Comparison of ENCODE assay signal across 1 cellular context in the genomic region with DNA sequence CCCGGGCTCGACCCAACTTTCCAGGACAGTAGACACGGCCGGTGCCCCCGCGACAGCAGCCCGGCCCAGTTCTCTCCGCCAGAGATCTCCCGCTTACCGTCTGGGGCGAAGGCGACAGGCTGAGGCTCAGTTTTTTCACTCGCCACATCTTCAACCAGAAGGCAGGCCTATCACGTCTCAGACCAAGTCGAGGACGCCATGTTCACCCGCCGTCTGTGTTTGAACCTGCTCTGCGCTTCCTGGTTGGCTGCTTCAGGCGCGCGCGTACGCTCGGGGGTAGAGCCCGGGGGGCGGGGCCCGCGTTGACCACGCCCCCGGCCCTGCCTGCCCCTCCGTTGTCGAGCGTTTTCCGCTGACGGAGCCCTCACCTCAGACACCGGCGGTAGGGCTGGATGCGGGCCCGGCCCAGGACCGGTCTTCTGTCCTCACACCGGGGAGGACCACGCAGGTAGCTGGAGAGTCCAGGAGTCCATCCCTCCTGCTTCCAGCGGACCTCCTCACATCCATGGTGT.
A peak's percentile ranks its signal among the peaks of the same experiment; 100 is the strongest.
TF ChIP-seq lines count a peak whose summit lies in the region.

A gene with protein sequence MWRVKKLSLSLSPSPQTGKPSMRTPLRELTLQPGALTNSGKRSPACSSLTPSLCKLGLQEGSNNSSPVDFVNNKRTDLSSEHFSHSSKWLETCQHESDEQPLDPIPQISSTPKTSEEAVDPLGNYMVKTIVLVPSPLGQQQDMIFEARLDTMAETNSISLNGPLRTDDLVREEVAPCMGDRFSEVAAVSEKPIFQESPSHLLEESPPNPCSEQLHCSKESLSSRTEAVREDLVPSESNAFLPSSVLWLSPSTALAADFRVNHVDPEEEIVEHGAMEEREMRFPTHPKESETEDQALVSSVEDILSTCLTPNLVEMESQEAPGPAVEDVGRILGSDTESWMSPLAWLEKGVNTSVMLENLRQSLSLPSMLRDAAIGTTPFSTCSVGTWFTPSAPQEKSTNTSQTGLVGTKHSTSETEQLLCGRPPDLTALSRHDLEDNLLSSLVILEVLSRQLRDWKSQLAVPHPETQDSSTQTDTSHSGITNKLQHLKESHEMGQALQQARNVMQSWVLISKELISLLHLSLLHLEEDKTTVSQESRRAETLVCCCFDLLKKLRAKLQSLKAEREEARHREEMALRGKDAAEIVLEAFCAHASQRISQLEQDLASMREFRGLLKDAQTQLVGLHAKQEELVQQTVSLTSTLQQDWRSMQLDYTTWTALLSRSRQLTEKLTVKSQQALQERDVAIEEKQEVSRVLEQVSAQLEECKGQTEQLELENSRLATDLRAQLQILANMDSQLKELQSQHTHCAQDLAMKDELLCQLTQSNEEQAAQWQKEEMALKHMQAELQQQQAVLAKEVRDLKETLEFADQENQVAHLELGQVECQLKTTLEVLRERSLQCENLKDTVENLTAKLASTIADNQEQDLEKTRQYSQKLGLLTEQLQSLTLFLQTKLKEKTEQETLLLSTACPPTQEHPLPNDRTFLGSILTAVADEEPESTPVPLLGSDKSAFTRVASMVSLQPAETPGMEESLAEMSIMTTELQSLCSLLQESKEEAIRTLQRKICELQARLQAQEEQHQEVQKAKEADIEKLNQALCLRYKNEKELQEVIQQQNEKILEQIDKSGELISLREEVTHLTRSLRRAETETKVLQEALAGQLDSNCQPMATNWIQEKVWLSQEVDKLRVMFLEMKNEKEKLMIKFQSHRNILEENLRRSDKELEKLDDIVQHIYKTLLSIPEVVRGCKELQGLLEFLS (minus strand): TSS at position 227 of the 512 bp plus-strand sequence. CDS start 79 bp downstream, at position 148.

TF ChIP-seq in HepG2, 621 proteins besides CTCF, POLR2A, EP300 and RAD21 (continued from another document and continues in another):
- TF ChIP-seq, protein P1, sequence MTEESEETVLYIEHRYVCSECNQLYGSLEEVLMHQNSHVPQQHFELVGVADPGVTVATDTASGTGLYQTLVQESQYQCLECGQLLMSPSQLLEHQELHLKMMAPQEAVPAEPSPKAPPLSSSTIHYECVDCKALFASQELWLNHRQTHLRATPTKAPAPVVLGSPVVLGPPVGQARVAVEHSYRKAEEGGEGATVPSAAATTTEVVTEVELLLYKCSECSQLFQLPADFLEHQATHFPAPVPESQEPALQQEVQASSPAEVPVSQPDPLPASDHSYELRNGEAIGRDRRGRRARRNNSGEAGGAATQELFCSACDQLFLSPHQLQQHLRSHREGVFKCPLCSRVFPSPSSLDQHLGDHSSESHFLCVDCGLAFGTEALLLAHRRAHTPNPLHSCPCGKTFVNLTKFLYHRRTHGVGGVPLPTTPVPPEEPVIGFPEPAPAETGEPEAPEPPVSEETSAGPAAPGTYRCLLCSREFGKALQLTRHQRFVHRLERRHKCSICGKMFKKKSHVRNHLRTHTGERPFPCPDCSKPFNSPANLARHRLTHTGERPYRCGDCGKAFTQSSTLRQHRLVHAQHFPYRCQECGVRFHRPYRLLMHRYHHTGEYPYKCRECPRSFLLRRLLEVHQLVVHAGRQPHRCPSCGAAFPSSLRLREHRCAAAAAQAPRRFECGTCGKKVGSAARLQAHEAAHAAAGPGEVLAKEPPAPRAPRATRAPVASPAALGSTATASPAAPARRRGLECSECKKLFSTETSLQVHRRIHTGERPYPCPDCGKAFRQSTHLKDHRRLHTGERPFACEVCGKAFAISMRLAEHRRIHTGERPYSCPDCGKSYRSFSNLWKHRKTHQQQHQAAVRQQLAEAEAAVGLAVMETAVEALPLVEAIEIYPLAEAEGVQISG (CRISPR knock-in tag; IDR thresholded peaks at IDR 0.05), result no peak; the same call in 1 of the 2 replicates
- TF ChIP-seq ZNF777 (CRISPR knock-in tag; IDR thresholded peaks at IDR 0.05) (peak; percentile 80), SPEN (CRISPR knock-in tag; IDR thresholded peaks at IDR 0.05; ENCODE audit: low read depth) (peak; percentile 63; the same call in 1 of the 2 replicates), ZNF326 (CRISPR knock-in tag; IDR thresholded peaks at IDR 0.05; ENCODE audit: borderline replicate concordance) (no peak), NONO (IDR thresholded peaks at IDR 0.05) (no peak), NONO (CRISPR knock-in tag; conservative IDR thresholded peaks at IDR 0.05) (peak; percentile 55; the same call in 1 of the 2 replicates), ZSCAN25 (CRISPR knock-in tag; IDR thresholded peaks at IDR 0.05) (no peak), SMARCC2 (IDR thresholded peaks at IDR 0.05) (no peak), ZNF263 (CRISPR knock-in tag; IDR thresholded peaks at IDR 0.05) (peak; percentile 92), SMARCE1 (IDR thresholded peaks at IDR 0.05; ENCODE audit: borderline replicate concordance) (no peak), SP2 (CRISPR knock-in tag; IDR thresholded peaks at IDR 0.05) (no peak), BRD4 (CRISPR knock-in tag; IDR thresholded peaks at IDR 0.05) (no peak), AKAP8 (CRISPR knock-in tag; IDR thresholded peaks at IDR 0.05) (peak; percentile 56; the same call in 1 of the 2 replicates), ELF1 (CRISPR knock-in tag; IDR thresholded peaks at IDR 0.05) (peak; percentile 82), ZNF251 (CRISPR knock-in tag; IDR thresholded peaks at IDR 0.05) (no peak), RFXAP (CRISPR knock-in tag; IDR thresholded peaks at IDR 0.05; ENCODE audit: borderline replicate concordance) (no peak), ZNF652 (CRISPR knock-in tag; IDR thresholded peaks at IDR 0.05; ENCODE audit: borderline replicate concordance, low read depth) (no peak), RBM39 (IDR thresholded peaks at IDR 0.05; ENCODE audit: low read depth, low read length, poor library complexity, severe bottlenecking) (no peak), ZNF33A (CRISPR knock-in tag; IDR thresholded peaks at IDR 0.05; ENCODE audit: borderline replicate concordance) (no peak)
- TF ChIP-seq, protein P2, sequence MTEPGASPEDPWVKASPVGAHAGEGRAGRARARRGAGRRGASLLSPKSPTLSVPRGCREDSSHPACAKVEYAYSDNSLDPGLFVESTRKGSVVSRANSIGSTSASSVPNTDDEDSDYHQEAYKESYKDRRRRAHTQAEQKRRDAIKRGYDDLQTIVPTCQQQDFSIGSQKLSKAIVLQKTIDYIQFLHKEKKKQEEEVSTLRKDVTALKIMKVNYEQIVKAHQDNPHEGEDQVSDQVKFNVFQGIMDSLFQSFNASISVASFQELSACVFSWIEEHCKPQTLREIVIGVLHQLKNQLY (CRISPR knock-in tag; IDR thresholded peaks at IDR 0.05), result no peak
- TF ChIP-seq, protein P3, sequence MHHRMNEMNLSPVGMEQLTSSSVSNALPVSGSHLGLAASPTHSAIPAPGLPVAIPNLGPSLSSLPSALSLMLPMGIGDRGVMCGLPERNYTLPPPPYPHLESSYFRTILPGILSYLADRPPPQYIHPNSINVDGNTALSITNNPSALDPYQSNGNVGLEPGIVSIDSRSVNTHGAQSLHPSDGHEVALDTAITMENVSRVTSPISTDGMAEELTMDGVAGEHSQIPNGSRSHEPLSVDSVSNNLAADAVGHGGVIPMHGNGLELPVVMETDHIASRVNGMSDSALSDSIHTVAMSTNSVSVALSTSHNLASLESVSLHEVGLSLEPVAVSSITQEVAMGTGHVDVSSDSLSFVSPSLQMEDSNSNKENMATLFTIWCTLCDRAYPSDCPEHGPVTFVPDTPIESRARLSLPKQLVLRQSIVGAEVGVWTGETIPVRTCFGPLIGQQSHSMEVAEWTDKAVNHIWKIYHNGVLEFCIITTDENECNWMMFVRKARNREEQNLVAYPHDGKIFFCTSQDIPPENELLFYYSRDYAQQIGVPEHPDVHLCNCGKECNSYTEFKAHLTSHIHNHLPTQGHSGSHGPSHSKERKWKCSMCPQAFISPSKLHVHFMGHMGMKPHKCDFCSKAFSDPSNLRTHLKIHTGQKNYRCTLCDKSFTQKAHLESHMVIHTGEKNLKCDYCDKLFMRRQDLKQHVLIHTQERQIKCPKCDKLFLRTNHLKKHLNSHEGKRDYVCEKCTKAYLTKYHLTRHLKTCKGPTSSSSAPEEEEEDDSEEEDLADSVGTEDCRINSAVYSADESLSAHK (CRISPR knock-in tag; IDR thresholded peaks at IDR 0.05; ENCODE audit: borderline replicate concordance), result no peak
- TF ChIP-seq, protein P4, sequence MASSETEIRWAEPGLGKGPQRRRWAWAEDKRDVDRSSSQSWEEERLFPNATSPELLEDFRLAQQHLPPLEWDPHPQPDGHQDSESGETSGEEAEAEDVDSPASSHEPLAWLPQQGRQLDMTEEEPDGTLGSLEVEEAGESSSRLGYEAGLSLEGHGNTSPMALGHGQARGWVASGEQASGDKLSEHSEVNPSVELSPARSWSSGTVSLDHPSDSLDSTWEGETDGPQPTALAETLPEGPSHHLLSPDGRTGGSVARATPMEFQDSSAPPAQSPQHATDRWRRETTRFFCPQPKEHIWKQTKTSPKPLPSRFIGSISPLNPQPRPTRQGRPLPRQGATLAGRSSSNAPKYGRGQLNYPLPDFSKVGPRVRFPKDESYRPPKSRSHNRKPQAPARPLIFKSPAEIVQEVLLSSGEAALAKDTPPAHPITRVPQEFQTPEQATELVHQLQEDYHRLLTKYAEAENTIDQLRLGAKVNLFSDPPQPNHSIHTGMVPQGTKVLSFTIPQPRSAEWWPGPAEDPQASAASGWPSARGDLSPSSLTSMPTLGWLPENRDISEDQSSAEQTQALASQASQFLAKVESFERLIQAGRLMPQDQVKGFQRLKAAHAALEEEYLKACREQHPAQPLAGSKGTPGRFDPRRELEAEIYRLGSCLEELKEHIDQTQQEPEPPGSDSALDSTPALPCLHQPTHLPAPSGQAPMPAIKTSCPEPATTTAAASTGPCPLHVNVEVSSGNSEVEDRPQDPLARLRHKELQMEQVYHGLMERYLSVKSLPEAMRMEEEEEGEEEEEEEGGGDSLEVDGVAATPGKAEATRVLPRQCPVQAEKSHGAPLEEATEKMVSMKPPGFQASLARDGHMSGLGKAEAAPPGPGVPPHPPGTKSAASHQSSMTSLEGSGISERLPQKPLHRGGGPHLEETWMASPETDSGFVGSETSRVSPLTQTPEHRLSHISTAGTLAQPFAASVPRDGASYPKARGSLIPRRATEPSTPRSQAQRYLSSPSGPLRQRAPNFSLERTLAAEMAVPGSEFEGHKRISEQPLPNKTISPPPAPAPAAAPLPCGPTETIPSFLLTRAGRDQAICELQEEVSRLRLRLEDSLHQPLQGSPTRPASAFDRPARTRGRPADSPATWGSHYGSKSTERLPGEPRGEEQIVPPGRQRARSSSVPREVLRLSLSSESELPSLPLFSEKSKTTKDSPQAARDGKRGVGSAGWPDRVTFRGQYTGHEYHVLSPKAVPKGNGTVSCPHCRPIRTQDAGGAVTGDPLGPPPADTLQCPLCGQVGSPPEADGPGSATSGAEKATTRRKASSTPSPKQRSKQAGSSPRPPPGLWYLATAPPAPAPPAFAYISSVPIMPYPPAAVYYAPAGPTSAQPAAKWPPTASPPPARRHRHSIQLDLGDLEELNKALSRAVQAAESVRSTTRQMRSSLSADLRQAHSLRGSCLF (CRISPR knock-in tag; IDR thresholded peaks at IDR 0.05; ENCODE audit: borderline replicate concordance), result no peak
- TF ChIP-seq, protein P5, sequence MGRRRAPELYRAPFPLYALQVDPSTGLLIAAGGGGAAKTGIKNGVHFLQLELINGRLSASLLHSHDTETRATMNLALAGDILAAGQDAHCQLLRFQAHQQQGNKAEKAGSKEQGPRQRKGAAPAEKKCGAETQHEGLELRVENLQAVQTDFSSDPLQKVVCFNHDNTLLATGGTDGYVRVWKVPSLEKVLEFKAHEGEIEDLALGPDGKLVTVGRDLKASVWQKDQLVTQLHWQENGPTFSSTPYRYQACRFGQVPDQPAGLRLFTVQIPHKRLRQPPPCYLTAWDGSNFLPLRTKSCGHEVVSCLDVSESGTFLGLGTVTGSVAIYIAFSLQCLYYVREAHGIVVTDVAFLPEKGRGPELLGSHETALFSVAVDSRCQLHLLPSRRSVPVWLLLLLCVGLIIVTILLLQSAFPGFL (CRISPR knock-in tag; IDR thresholded peaks at IDR 0.05), result no peak
- TF ChIP-seq, protein P6, sequence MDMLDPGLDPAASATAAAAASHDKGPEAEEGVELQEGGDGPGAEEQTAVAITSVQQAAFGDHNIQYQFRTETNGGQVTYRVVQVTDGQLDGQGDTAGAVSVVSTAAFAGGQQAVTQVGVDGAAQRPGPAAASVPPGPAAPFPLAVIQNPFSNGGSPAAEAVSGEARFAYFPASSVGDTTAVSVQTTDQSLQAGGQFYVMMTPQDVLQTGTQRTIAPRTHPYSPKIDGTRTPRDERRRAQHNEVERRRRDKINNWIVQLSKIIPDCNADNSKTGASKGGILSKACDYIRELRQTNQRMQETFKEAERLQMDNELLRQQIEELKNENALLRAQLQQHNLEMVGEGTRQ (IDR thresholded peaks at IDR 0.05; ENCODE audit: low read depth, low read length), result no peak
- TF ChIP-seq, protein P6 (CRISPR knock-in tag; IDR thresholded peaks at IDR 0.05; ENCODE audit: borderline replicate concordance), result no peak
- TF ChIP-seq, protein P7, sequence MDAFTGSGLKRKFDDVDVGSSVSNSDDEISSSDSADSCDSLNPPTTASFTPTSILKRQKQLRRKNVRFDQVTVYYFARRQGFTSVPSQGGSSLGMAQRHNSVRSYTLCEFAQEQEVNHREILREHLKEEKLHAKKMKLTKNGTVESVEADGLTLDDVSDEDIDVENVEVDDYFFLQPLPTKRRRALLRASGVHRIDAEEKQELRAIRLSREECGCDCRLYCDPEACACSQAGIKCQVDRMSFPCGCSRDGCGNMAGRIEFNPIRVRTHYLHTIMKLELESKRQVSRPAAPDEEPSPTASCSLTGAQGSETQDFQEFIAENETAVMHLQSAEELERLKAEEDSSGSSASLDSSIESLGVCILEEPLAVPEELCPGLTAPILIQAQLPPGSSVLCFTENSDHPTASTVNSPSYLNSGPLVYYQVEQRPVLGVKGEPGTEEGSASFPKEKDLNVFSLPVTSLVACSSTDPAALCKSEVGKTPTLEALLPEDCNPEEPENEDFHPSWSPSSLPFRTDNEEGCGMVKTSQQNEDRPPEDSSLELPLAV (CRISPR knock-in tag; conservative IDR thresholded peaks at IDR 0.05; ENCODE audit: low read depth), result no peak
- TF ChIP-seq, protein P8, sequence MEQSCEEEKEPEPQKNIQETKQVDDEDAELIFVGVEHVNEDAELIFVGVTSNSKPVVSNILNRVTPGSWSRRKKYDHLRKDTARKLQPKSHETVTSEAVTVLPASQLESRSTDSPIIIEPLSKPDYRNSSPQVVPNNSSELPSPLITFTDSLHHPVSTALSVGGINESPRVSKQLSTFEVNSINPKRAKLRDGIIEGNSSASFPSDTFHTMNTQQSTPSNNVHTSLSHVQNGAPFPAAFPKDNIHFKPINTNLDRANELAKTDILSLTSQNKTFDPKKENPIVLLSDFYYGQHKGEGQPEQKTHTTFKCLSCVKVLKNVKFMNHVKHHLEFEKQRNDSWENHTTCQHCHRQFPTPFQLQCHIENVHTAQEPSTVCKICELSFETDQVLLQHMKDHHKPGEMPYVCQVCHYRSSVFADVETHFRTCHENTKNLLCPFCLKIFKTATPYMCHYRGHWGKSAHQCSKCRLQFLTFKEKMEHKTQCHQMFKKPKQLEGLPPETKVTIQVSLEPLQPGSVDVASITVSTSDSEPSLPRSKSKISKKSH (CRISPR knock-in tag; IDR thresholded peaks at IDR 0.05; ENCODE audit: borderline replicate concordance), result no peak
- TF ChIP-seq, protein P9, sequence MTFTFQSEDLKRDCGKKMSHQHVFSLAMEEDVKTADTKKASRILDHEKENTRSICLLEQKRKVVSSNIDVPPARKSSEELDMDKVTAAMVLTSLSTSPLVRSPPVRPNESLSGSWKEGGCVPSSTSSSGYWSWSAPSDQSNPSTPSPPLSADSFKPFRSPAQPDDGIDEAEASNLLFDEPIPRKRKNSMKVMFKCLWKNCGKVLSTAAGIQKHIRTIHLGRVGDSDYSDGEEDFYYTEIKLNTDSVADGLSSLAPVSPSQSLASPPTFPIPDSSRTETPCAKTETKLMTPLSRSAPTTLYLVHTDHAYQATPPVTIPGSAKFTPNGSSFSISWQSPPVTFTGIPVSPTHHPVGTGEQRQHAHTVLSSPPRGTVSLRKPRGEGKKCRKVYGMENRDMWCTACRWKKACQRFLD (CRISPR knock-in tag; IDR thresholded peaks at IDR 0.05; ENCODE audit: borderline replicate concordance), result no peak; the same call in 1 of the 2 replicates
